In genomic region chr10:130362308-130362761, GRCh38 we compare ENCODE assay signal across 23 cellular contexts.
A peak's percentile ranks its signal among the peaks of the same experiment; 100 is the strongest.
DNase-seq lines count a peak whose midpoint lies in the region; ATAC-seq, FAIRE-seq and TF ChIP-seq lines count a peak whose summit lies in the region.
"Had no signal": no experiment of that assay in that cellular context is flagged by ENCODE, and none has a peak within 500 bp of the region (broad histone marks: within the 10 kb centered on the region; RNA-seq: fewer than 3 reads in every experiment).

No MANE protein-coding gene starts in this region.

- TF ChIP-seq CTCF in K562 (IDR thresholded peaks at IDR 0.05 in 2 of 3, conservative IDR thresholded peaks at IDR 0.05 in 1 of 3; ENCODE audit: insufficient read depth in 2 of 3, low read depth in 1 of 3, low read length in 3 of 3), result no peak

- H3K27ac ChIP-seq in K562 (ENCODE audit: extremely low read depth, low read depth, low read length), result no peak overlapping the region
- H3K27ac ChIP-seq: gastrocnemius medialis, skin epidermis, thyroid gland had no signal

- no peak overlapping the region for H2AFZ ChIP-seq in K562 (ENCODE audit: low read depth, low read length)

- FAIRE-seq in K562 (lab: Jason Lieb, UNC), result no peak
- FAIRE-seq: GM12891, H1, HTR-8/SVneo had no signal

- no peak for TF ChIP-seq EP300 in K562 (IDR thresholded peaks at IDR 0.05; ENCODE audit: low read length)

- H3K9me3 ChIP-seq in K562 (replicated peaks; ENCODE audit: control insufficient read depth, insufficient read depth, low read depth, low read length), result no peaks in the 10 kb centered on the region
- H3K9me3 ChIP-seq: gastrocnemius medialis, thyroid gland had no signal

- CTCF ChIA-PET in K562 (lab: Yijun Ruan, JAX; ENCODE audit: low intra/inter-chr PET ratio), result no interaction called here

- no peak for TF ChIP-seq POLR2A in K562 (conservative IDR thresholded peaks at IDR 0.05)

- intact Hi-C loops in K562 (cut with micrococcal nuclease), result no loop called here

- no peak for TF ChIP-seq RAD21 in K562 (CRISPR knock-in tag; conservative IDR thresholded peaks at IDR 0.05 in 1 of 2, IDR thresholded peaks at IDR 0.05 in 1 of 2)

- H3K4me2 ChIP-seq in K562 (ENCODE audit: insufficient read depth, low read length), result no peak overlapping the region

- DNase-seq in Caki2 (ENCODE audit: low read depth), result peak; percentile 24
- peak; percentile 12 for DNase-seq in G401 (ENCODE audit: low spot score)
- DNase-seq in K562 (ENCODE audit: extremely low read depth in 1 of 4, low spot score in 3 of 4), result no peak
- peak; percentile 67 for DNase-seq in mesenteric fat pad (ENCODE audit: low spot score)
- DNase-seq in stimulated activated naive CD8-positive, alpha-beta T cell treated with anti-CD3 and anti-CD28 coated beads, Interleukin-15, Interleukin-2, amounts not matched to agents 100 U/mL and 50 U/mL, for 24 hours, result no peak
- DNase-seq in inferior parietal cortex (ENCODE audit: extremely low spot score), result no peak
- DNase-seq: activated naive CD8-positive, alpha-beta T cell treated with anti-CD3 and anti-CD28 coated beads for 36 hours; CD4-positive, CD25-positive, alpha-beta regulatory T cell; DMS 273 treated with DMSO at 0.1 percent for 48 hours; effector memory CD4-positive, alpha-beta T cell; gastrocnemius medialis; Kasumi-1; kidney glomerular epithelial cell; NCI-H226; stimulated activated naive CD4-positive, alpha-beta T cell had no signal

- ATAC-seq in K562 (no peak), HG03565 (IDR thresholded peaks at IDR 0.05; ENCODE audit: unreplicated experiment) (no peak), HG03342 (IDR thresholded peaks at IDR 0.05; ENCODE audit: unreplicated experiment) (no peak)
- ATAC-seq in stimulated activated naive CD8-positive, alpha-beta T cell treated with anti-CD3 and anti-CD28 coated beads, Interleukin-15, Interleukin-2, amounts not matched to agents 100 U/mL and 50 U/mL, for 24 hours, result no peak
- ATAC-seq: esophagus mucosa, gastrocnemius medialis had no signal

- H3K4me1 ChIP-seq in K562 (replicated peaks in 1 of 2; ENCODE audit: control insufficient read depth in 2 of 2, insufficient read depth in 2 of 2, low read length in 2 of 2), result no peaks in the 10 kb centered on the region
- H3K4me1 ChIP-seq: gastrocnemius medialis, thyroid gland had no signal

- in situ Hi-C loops in Caki2 (cut with HindIII; ENCODE audit: low pct_unique_long_range_greater_than_20kb, low sequenced_read_pairs), result no loop called here
- in situ Hi-C loops in G401 (cut with HindIII; ENCODE audit: low sequenced_read_pairs), result no loop called here
- in situ Hi-C loops in K562 (cut with MboI), result no loop called here

- WGBS in K562 (ENCODE audit: insufficient coverage, low coverage, missing lambda C conversion rate), result 0% methylated on average over 8 of the region's 9 CpGs

- POLR2A ChIA-PET in K562 (lab: Yijun Ruan, JAX), result no interaction called here

- no TSS peak for BruUV-seq in K562 (replicated peaks; lab: Mats Ljungman, UMichigan)

- no peak overlapping the region for H3K9ac ChIP-seq in K562 (ENCODE audit: insufficient read depth in 1 of 2, low read depth in 2 of 2, low read length in 2 of 2)

- H3K79me2 ChIP-seq in K562 (ENCODE audit: control insufficient read depth, insufficient read depth, low read length), result no peaks in the 10 kb centered on the region

- H3K36me3 ChIP-seq in K562 (ENCODE audit: control insufficient read depth, insufficient read depth, low read length), result no peaks in the 10 kb centered on the region
- H3K36me3 ChIP-seq: gastrocnemius medialis, thyroid gland had no signal

- H3K27me3 ChIP-seq in K562 (ENCODE audit: control insufficient read depth in 2 of 2, insufficient read depth in 2 of 2, low read length in 2 of 2), result peaks cover 0 to 28% of the 10 kb centered on the region in 2 experiments; a peak in 2 of 5 replicates
- H3K27me3 ChIP-seq: gastrocnemius medialis, thyroid gland had no signal

- no peaks in the 10 kb centered on the region for H3K9me1 ChIP-seq in K562 (ENCODE audit: control insufficient read depth, insufficient read depth, low read length)

- no peaks in the 10 kb centered on the region for H4K20me1 ChIP-seq in K562 (replicated peaks; ENCODE audit: control insufficient read depth, insufficient read depth, low read length)

- H3K4me3 ChIP-seq in K562, result no peak overlapping the region
- H3K4me3 ChIP-seq: gastrocnemius medialis, skin epidermis, thyroid gland had no signal

TF ChIP-seq in K562, 482 proteins besides CTCF, POLR2A, EP300 and RAD21:
- no peak for TF ChIP-seq CAMTA2 (CRISPR knock-in tag; conservative IDR thresholded peaks at IDR 0.05)
- TF ChIP-seq MEIS2 (IDR thresholded peaks at IDR 0.05; ENCODE audit: partially characterized antibody), result peak; percentile 16
- no peak for TF ChIP-seq ZNF212 (CRISPR knock-in tag; IDR thresholded peaks at IDR 0.05)
TF ChIP-seq in K562: peak in this region for 1.

Comparison
In these comparisons a context has a peak if more than half of its experiments do, and no peak if none do; other contexts are left out.
1. DNase-seq: peak in Caki2 (single experiment), G401 (single experiment) and mesenteric fat pad (single experiment); none in K562 (0 of 4), stimulated activated naive CD8-positive, alpha-beta T cell treated with anti-CD3 and anti-CD28 coated beads, Interleukin-15, Interleukin-2, amounts not matched to agents 100 U/mL and 50 U/mL, for 24 hours (single experiment) and inferior parietal cortex (single experiment).